ENCODE assay signal across 10 cellular contexts in genomic region chr22:50169181-50169759, GRCh38. TPM values are rescaled to one million over a fixed set of nuclear protein-coding genes. Genes with fewer than 3 reads are reported as not detected.
DNase-seq lines count a peak whose midpoint lies in the region; ATAC-seq and TF ChIP-seq lines count a peak whose summit lies in the region.
"Had no signal": no experiment of that assay in that cellular context is flagged by ENCODE, and none has a peak within 500 bp of the region (broad histone marks: within the 10 kb centered on the region; RNA-seq: fewer than 3 reads in every experiment).

No MANE protein-coding gene starts in this region.

- no peaks in the 10 kb centered on the region for H3K36me3 ChIP-seq in right lobe of liver
- no peaks in the 10 kb centered on the region for H3K36me3 ChIP-seq in thoracic aorta
- H3K36me3 ChIP-seq: pancreas had no signal

- peak overlapping the region; percentile 59 for H3K27ac Mint-ChIP-seq in activated T-cell treated with anti-CD3 and anti-CD28 coated beads, Interleukin-2, amount 50 U/mL, for 24 hours
- H3K27ac Mint-ChIP-seq in activated CD8-positive, alpha-beta T cell treated with anti-CD3 and anti-CD28 coated beads, Interleukin-2, amount 10 ng/mL, durations not matched to agents 7 days and 5 days: no peak overlapping the region

- H3K4me3 Mint-ChIP-seq in activated T-cell treated with anti-CD3 and anti-CD28 coated beads, Interleukin-2, amount 50 U/mL, for 24 hours: peak overlapping the region; percentile 63
- H3K4me3 Mint-ChIP-seq in activated CD8-positive, alpha-beta T cell treated with anti-CD3 and anti-CD28 coated beads, Interleukin-2, amount 10 ng/mL, durations not matched to agents 7 days and 5 days: peak overlapping the region; percentile 55

- H3K4me1 Mint-ChIP-seq in activated T-cell treated with anti-CD3 and anti-CD28 coated beads, Interleukin-2, amount 50 U/mL, for 24 hours (ENCODE audit: low read depth): peaks cover 12% of the 10 kb centered on the region
- H3K4me1 Mint-ChIP-seq in activated CD8-positive, alpha-beta T cell treated with anti-CD3 and anti-CD28 coated beads, Interleukin-2, amount 10 ng/mL, durations not matched to agents 7 days and 5 days (ENCODE audit: low read depth): peaks cover 4% of the 10 kb centered on the region

- WGBS in right lobe of liver (ENCODE audit: insufficient coverage, low coverage, low lambda C conversion rate, missing lambda C conversion rate): 35% methylated on average over 21 of the region's 36 CpGs

- H3K27ac ChIP-seq in right lobe of liver (no peak overlapping the region), thoracic aorta (no peak overlapping the region)
- H3K27ac ChIP-seq: pancreas had no signal

- H3K9me3 ChIP-seq in right lobe of liver (no peaks in the 10 kb centered on the region), thoracic aorta (no peaks in the 10 kb centered on the region)
- H3K9me3 ChIP-seq: pancreas had no signal

- peaks cover 0 to 15% (median 0%) of the 10 kb centered on the region in 4 donors for H3K4me1 ChIP-seq in right lobe of liver
- peaks cover 3 to 13% of the 10 kb centered on the region in 2 donors for H3K4me1 ChIP-seq in thoracic aorta (ENCODE audit: control insufficient read depth in 1 of 2, low read depth in 2 of 2)
- H3K4me1 ChIP-seq: pancreas had no signal

- no peaks in the 10 kb centered on the region for H3K36me3 Mint-ChIP-seq in activated T-cell treated with anti-CD3 and anti-CD28 coated beads, Interleukin-2, amount 50 U/mL, for 24 hours (ENCODE audit: low read depth)
- H3K36me3 Mint-ChIP-seq in activated CD8-positive, alpha-beta T cell treated with anti-CD3 and anti-CD28 coated beads, Interleukin-2, amount 10 ng/mL, durations not matched to agents 7 days and 5 days (ENCODE audit: low read depth): no peaks in the 10 kb centered on the region

- no peaks in the 10 kb centered on the region for H3K9me3 Mint-ChIP-seq in activated T-cell treated with anti-CD3 and anti-CD28 coated beads, Interleukin-2, amount 50 U/mL, for 24 hours
- no peaks in the 10 kb centered on the region for H3K9me3 Mint-ChIP-seq in activated CD8-positive, alpha-beta T cell treated with anti-CD3 and anti-CD28 coated beads, Interleukin-2, amount 10 ng/mL, durations not matched to agents 7 days and 5 days (ENCODE audit: insufficient read depth)

- intact Hi-C loops in right lobe of liver (cut with DNase I): no loop called here

- TF ChIP-seq CTCF in right lobe of liver (IDR thresholded peaks at IDR 0.05) (no peak), thoracic aorta (IDR thresholded peaks at IDR 0.05) (no peak)

- no peak for ATAC-seq in activated CD8-positive, alpha-beta T cell treated with anti-CD3 and anti-CD28 coated beads, Interleukin-2, amount 10 ng/mL, durations not matched to agents 7 days and 5 days
- no peak for ATAC-seq in right lobe of liver
- ATAC-seq in thoracic aorta (ENCODE audit: insufficient number of reproducible peaks, low FRiP score, low read depth): no peak

- POLR2A ChIA-PET in activated CD8-positive, alpha-beta T cell treated with anti-CD3 and anti-CD28 coated beads, Interleukin-2, amount 10 ng/mL, durations not matched to agents 7 days and 5 days (lab: Charles Lee): interaction anchor here (0.7 kb wide), 1 partner anchor 22 kb away, joined by 3 read pairs; no protein-coding TSS in a partner anchor

- TF ChIP-seq POLR2A in right lobe of liver (IDR thresholded peaks at IDR 0.05): no peak

- no peak for DNase-seq in activated T-cell treated with anti-CD3 and anti-CD28 coated beads, Interleukin-2, amount 50 U/mL, for 24 hours
- DNase-seq in activated T-cell treated with anti-CD3 and anti-CD28 coated beads, Interleukin-2, amount 50 U/mL, for 48 hours: no peak
- DNase-seq in activated CD8-positive, alpha-beta T cell treated with anti-CD3 and anti-CD28 coated beads, Interleukin-2, amount 10 ng/mL, durations not matched to agents 7 days and 5 days: no peak
- DNase-seq in right lobe of liver (peak in 1 of 3 donors; percentile 24), thoracic aorta (ENCODE audit: low spot score) (no peak), kidney tubule cell (ENCODE audit: low spot score) (no peak), NK-92 (lab: John Stamatoyannopoulos, UW; ENCODE audit: unreplicated experiment) (no peak), NOMO-1 treated with dmso at 0.1 percent for 144 hours (lab: John Stamatoyannopoulos, UW; ENCODE audit: unreplicated experiment) (no peak)
- DNase-seq: NCI-H1105 had no signal

- CTCF ChIA-PET in activated CD8-positive, alpha-beta T cell treated with anti-CD3 and anti-CD28 coated beads, Interleukin-2, amount 10 ng/mL, durations not matched to agents 7 days and 5 days (lab: Charles Lee): no interaction called here

- H3K4me3 ChIP-seq in right lobe of liver (peak overlapping the region in 2 of 3 donors; percentile 32 to 57), thoracic aorta (peak overlapping the region; percentile 70)

- H3K27me3 ChIP-seq in right lobe of liver (no peaks in the 10 kb centered on the region), thoracic aorta (replicated peaks; ENCODE audit: insufficient read depth) (no peaks in the 10 kb centered on the region)
- H3K27me3 ChIP-seq: pancreas had no signal

- peaks cover 54% of the 10 kb centered on the region for H3K27me3 Mint-ChIP-seq in activated T-cell treated with anti-CD3 and anti-CD28 coated beads, Interleukin-2, amount 50 U/mL, for 24 hours
- peaks cover 33% of the 10 kb centered on the region for H3K27me3 Mint-ChIP-seq in activated CD8-positive, alpha-beta T cell treated with anti-CD3 and anti-CD28 coated beads, Interleukin-2, amount 10 ng/mL, durations not matched to agents 7 days and 5 days (ENCODE audit: low read depth)

RNA-seq across cellular contexts. Expression of gene PANX2, which starts 1.3 kb away (rescaled TPM):
- under 1 TPM in 1 of 2 experiments, not detected in 1; 0.10 TPM for total RNA-seq in activated CD8-positive, alpha-beta T cell treated with anti-CD3 and anti-CD28 coated beads, Interleukin-2, amount 10 ng/mL, durations not matched to agents 7 days and 5 days
- 10 to 100 TPM in 1 of 6 experiments, 1 to 10 TPM in 5; 3.9 to 12.3 (median 7.2) TPM for total RNA-seq in right lobe of liver
- 1 to 10 TPM; 2.5 to 4.1 TPM for total RNA-seq in thoracic aorta

RNA-seq across cellular contexts. Expression of gene TRABD, which starts 16.4 kb away (rescaled TPM):
- total RNA-seq in activated CD8-positive, alpha-beta T cell treated with anti-CD3 and anti-CD28 coated beads, Interleukin-2, amount 10 ng/mL, durations not matched to agents 7 days and 5 days: 100 to 1,000 TPM; 115 to 129 TPM
- total RNA-seq in right lobe of liver (10 to 100 TPM; 18.9 to 30.2 (median 22.8) TPM), thoracic aorta (10 to 100 TPM; 31.7 to 40.6 TPM)

RNA-seq across cellular contexts. Expression of gene SELENOO, which starts 31.5 kb away (rescaled TPM):
- 10 to 100 TPM; 23.6 to 24.4 TPM for total RNA-seq in activated CD8-positive, alpha-beta T cell treated with anti-CD3 and anti-CD28 coated beads, Interleukin-2, amount 10 ng/mL, durations not matched to agents 7 days and 5 days
- total RNA-seq in right lobe of liver (10 to 100 TPM; 51.1 to 67.8 (median 59.2) TPM), thoracic aorta (10 to 100 TPM; 25.6 to 41.0 TPM)
